1 cellular context compared by ENCODE assay signal in genomic region chr11:61460474-61460881, GRCh38.
TF ChIP-seq lines count a peak whose summit lies in the region.

No MANE protein-coding gene starts in this region.

TF ChIP-seq in IMR-90, 13 proteins besides CTCF, POLR2A, EP300 and RAD21:
- TF ChIP-seq FOS (IDR thresholded peaks at IDR 0.05; ENCODE audit: low read depth, low read length) (no peak), NFE2L2 (IDR thresholded peaks at IDR 0.05; ENCODE audit: low read depth, low read length) (no peak), RFX5 (IDR thresholded peaks at IDR 0.05; ENCODE audit: low read depth, low read length) (no peak), USF2 (IDR thresholded peaks at IDR 0.05; ENCODE audit: low read depth, low read length) (no peak), SMC3 (IDR thresholded peaks at IDR 0.05; ENCODE audit: low read depth, low read length) (no peak), CHD1 (IDR thresholded peaks at IDR 0.05; ENCODE audit: low read depth, low read length) (no peak), ELK1 (IDR thresholded peaks at IDR 0.05; ENCODE audit: borderline replicate concordance, low read depth, low read length) (no peak), CEBPB (IDR thresholded peaks at IDR 0.05; ENCODE audit: low read depth, low read length) (no peak), RCOR1 (IDR thresholded peaks at IDR 0.05; ENCODE audit: insufficient replicate concordance, low read length) (no peak), BHLHE40 (IDR thresholded peaks at IDR 0.05; ENCODE audit: low read depth, low read length) (no peak), MAZ (IDR thresholded peaks at IDR 0.05; ENCODE audit: borderline replicate concordance, low read depth, low read length) (no peak), MAFK (IDR thresholded peaks at IDR 0.05; ENCODE audit: low read depth, low read length) (no peak), MXI1 (IDR thresholded peaks at IDR 0.05; ENCODE audit: borderline replicate concordance, low read depth, low read length) (no peak)
TF ChIP-seq in IMR-90: peak in this region for 0.
